In the genomic region with DNA sequence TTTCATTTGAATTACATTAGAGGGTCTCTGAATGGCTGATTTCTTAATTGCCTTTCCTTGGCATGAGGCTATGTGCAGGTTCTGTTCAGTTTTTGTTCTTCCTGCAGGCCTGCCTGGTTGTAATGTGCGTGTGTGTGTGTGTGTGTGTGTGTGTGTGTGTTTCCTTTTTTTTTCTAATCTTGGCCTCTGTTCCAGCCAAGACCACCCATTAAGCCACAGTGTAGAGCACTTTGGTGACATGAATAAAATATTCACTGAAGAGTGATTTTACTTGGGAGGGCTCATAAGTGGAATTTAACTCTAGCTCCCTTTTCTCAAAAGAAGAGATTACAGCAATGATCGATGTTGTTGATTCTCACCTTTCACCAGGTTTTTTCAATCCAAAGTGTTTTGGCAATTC, we compare ENCODE assay signal across 22 cellular contexts.
"Had no signal": no experiment of that assay in that cellular context is flagged by ENCODE, and none has a peak within 500 bp of the region (broad histone marks: within the 10 kb centered on the region; RNA-seq: fewer than 3 reads in every experiment).

No MANE protein-coding gene starts in this region.

- H3K36me3 Mint-ChIP-seq: immature natural killer cell had no signal

- H3K27ac ChIP-seq: coronary artery, dorsolateral prefrontal cortex, esophagus muscularis mucosa, foreskin keratinocyte, gastroesophageal sphincter, hepatocyte, left lung, lower lobe of right lung had no signal

- DNase-seq: cerebellar nuclear complex; dermis blood vessel endothelial cell; dorsolateral prefrontal cortex; effector CD4-positive, alpha-beta T cell; effector memory CD4-positive, alpha-beta T cell; foreskin keratinocyte; heart left ventricle; hypothalamus; immature natural killer cell; islet precursor cell; kidney; kidney glomerular epithelial cell; left colon; left lung; left ventricle myocardium superior; lower lobe of right lung; mesenchymal stem cell; midbrain had no signal

- H3K27me3 ChIP-seq: esophagus muscularis mucosa, foreskin keratinocyte, gastroesophageal sphincter, heart left ventricle, hepatocyte, left lung had no signal

- H3K36me3 ChIP-seq: gastroesophageal sphincter, left lung, lower lobe of right lung had no signal

- H3K27ac Mint-ChIP-seq: immature natural killer cell had no signal

- H3K9me3 ChIP-seq: esophagus muscularis mucosa, gastroesophageal sphincter, heart left ventricle, left lung, lower lobe of right lung had no signal

- H3K4me3 ChIP-seq: coronary artery, dorsolateral prefrontal cortex, esophagus muscularis mucosa, gastroesophageal sphincter, heart left ventricle, hepatocyte, left lung, lower lobe of right lung had no signal

- H3K4me1 Mint-ChIP-seq: immature natural killer cell had no signal

- H3K4me3 Mint-ChIP-seq: immature natural killer cell had no signal

- H3K4me1 ChIP-seq: foreskin keratinocyte, left lung, lower lobe of right lung had no signal
